22 cellular contexts compared by ENCODE assay signal in the genomic region with DNA sequence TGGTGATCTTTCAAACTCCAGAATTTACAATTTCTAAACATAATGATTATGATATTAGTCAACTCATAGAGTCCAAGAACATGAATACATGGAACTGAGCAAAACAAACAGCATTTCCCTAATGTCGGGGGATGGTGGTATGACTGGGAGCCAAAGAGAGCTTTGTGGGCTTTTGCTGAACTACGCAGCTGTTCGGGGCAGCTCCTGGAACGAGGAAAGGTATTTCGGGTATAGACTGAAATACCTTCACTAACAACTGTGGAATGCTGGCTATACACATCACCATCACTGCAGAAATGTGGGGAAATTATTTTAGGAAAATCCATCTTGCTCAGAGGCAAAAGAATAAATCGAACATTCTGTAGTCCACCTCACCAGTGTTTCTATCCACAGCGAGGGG.
"Had no signal": no experiment of that assay in that cellular context is flagged by ENCODE, and none has a peak within 500 bp of the region (broad histone marks: within the 10 kb centered on the region; RNA-seq: fewer than 3 reads in every experiment).

No MANE protein-coding gene starts in this region.

- H3K36me3 ChIP-seq: MG63 had no signal

- H3K9ac ChIP-seq: SK-N-SH had no signal

- DNase-seq: KBM-7, MG63, NCI-H1092, NCI-H1105 treated with DMSO at 0.1 percent for 48 hours, NCI-H1417 treated with DMSO at 0.1 percent for 48 hours, NCI-H146, NCI-H1694 treated with DMSO at 0.1 percent for 48 hours, NCI-H1930, NCI-H2081 treated with DMSO at 0.1 percent for 48 hours, NCI-H2171, NCI-H226, NCI-H446, NCI-H510A, NCI-H524 treated with DMSO at 0.1 percent for 48 hours, NCI-H69, NCI-H774, Right ventricle myocardium superior, RPMI8226, SIG-M5, SK-N-SH, SW 1271 had no signal

- H3K9me3 ChIP-seq: MG63, SK-N-SH had no signal

- H3K27ac ChIP-seq: HL-60 had no signal

- H3K4me2 ChIP-seq: SK-N-SH had no signal

- H3K27me3 ChIP-seq: MG63 had no signal

- H3K4me3 ChIP-seq: MG63 had no signal
